ENCODE assay signal across 13 cellular contexts in the genomic region with DNA sequence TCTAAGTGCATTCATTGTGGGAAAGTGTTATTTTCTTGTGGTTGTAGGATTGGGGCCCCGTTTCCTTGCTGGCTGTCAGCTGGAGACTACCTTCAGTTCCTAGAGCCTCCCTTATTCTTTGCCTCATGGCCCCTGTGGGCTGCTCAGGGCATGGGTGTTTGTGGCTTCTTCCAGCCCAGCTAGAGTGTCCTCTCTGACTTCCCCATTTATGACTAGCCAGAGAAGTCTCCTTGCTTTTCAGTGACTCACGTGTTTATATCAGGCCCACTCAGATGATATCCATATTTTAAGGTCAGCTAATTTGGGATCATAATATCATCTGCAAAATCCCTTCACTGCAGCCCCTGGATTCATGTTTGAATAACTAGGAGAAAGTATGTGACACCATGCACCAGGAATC.
DNase-seq lines count a peak whose midpoint lies in the region; ATAC-seq, FAIRE-seq and TF ChIP-seq lines count a peak whose summit lies in the region.
"Had no signal": no experiment of that assay in that cellular context is flagged by ENCODE, and none has a peak within 500 bp of the region (broad histone marks: within the 10 kb centered on the region; RNA-seq: fewer than 3 reads in every experiment).

No MANE protein-coding gene starts in this region.

- TF ChIP-seq CTCF in astrocyte of the spinal cord (IDR thresholded peaks at IDR 0.05; ENCODE audit: low read depth, low read length) (no peak), smooth muscle cell (IDR thresholded peaks at IDR 0.05; ENCODE audit: borderline replicate concordance, insufficient read depth, poor library complexity, severe bottlenecking) (no peak), HepG2 (CRISPR knock-in tag; IDR thresholded peaks at IDR 0.05) (no peak)

- peak overlapping the region; percentile 33 for H3K4me2 ChIP-seq in smooth muscle cell
- no peak overlapping the region for H3K4me2 ChIP-seq in HepG2 (ENCODE audit: low read depth, low read length)

- BruUV-seq in HepG2 (replicated peaks; lab: Mats Ljungman, UMichigan), result no TSS peak

- peak; percentile 58 to 76 for ATAC-seq in left cardiac atrium
- no peak for ATAC-seq in HG03469 (IDR thresholded peaks at IDR 0.05; ENCODE audit: unreplicated experiment)
- ATAC-seq in HepG2, result no peak
- ATAC-seq: activated T-helper 17 cell treated with anti-CD3 and anti-CD28 coated beads, Interleukin-2, amount 50 U/mL, for 72 hours had no signal

- no peaks in the 10 kb centered on the region for H3K9me3 ChIP-seq in smooth muscle cell (replicated peaks; ENCODE audit: low read depth)
- H3K9me3 ChIP-seq in HepG2 (ENCODE audit: low read length), result no peaks in the 10 kb centered on the region

- FAIRE-seq in HepG2 (lab: Jason Lieb, UNC), result no peak
- FAIRE-seq: colon, small intestine had no signal

- H3K4me1 ChIP-seq in smooth muscle cell (ENCODE audit: low read depth), result peaks cover 6% of the 10 kb centered on the region
- no peaks in the 10 kb centered on the region for H3K4me1 ChIP-seq in HepG2 (ENCODE audit: insufficient read depth, low read length)

- TF ChIP-seq EP300 in HepG2 (IDR thresholded peaks at IDR 0.05; ENCODE audit: low read depth in 2 of 2, low read length in 2 of 2) (no peak), HepG2 (CRISPR knock-in tag; IDR thresholded peaks at IDR 0.05; ENCODE audit: borderline replicate concordance) (no peak)

- H3F3A ChIP-seq in smooth muscle cell (ENCODE audit: low read depth), result no peaks in the 10 kb centered on the region

- no peak for TF ChIP-seq POLR2A in HepG2 (IDR thresholded peaks at IDR 0.05; ENCODE audit: insufficient read depth in 1 of 2, low read depth in 2 of 2, low read length in 2 of 2)

- H3K79me2 ChIP-seq in smooth muscle cell (ENCODE audit: low read depth) (no peaks in the 10 kb centered on the region), HepG2 (ENCODE audit: insufficient read depth, low read length) (no peaks in the 10 kb centered on the region)

- H3K36me3 ChIP-seq in smooth muscle cell (ENCODE audit: low read depth) (no peaks in the 10 kb centered on the region), HepG2 (replicated peaks in 1 of 2; ENCODE audit: control insufficient read depth in 1 of 2, insufficient read depth in 2 of 2, low read length in 2 of 2) (no peaks in the 10 kb centered on the region)

- in situ Hi-C loops in astrocyte of the spinal cord (cut with HindIII; ENCODE audit: low sequenced_read_pairs), result no loop called here
- in situ Hi-C loops in HepG2 (cut with HindIII; ENCODE audit: extremely low pct_ligation_motif_present, low pct_unique_long_range_greater_than_20kb), result no loop called here

- H3K4me3 ChIP-seq in astrocyte of the spinal cord (ENCODE audit: low read depth, low read length) (no peak overlapping the region), smooth muscle cell (no peak overlapping the region), HepG2 (replicated peaks in 1 of 3; ENCODE audit: insufficient read depth in 1 of 3, low read depth in 2 of 3, low read length in 3 of 3) (no peak overlapping the region)
- H3K4me3 ChIP-seq: SK-N-MC had no signal

- intact Hi-C loops in left cardiac atrium (cut with DNase I), result no loop called here
- intact Hi-C loops in HepG2 (cut with micrococcal nuclease; ENCODE audit: unreplicated experiment), result no loop called here

- 25% methylated on average over 2 of the region's 2 CpGs for WGBS in smooth muscle cell (ENCODE audit: low lambda C conversion rate)
- WGBS in HepG2 (ENCODE audit: low lambda C conversion rate), result 88% methylated on average over 2 of the region's 2 CpGs

- CTCF ChIA-PET in HepG2 (lab: Yijun Ruan, JAX; ENCODE audit: low intra/inter-chr PET ratio, low total read pairs), result no interaction called here

- TF ChIP-seq RAD21 in HepG2 (CRISPR knock-in tag; IDR thresholded peaks at IDR 0.05), result no peak

- POLR2A ChIA-PET in HepG2 (lab: Yijun Ruan, JAX), result no interaction called here

- peak overlapping the region; percentile 83 for H3K27ac ChIP-seq in smooth muscle cell (ENCODE audit: low read depth)
- H3K27ac ChIP-seq in HepG2 (ENCODE audit: extremely low read length, insufficient read depth, low read length), result no peak overlapping the region
- H3K27ac ChIP-seq: SK-N-MC had no signal

- H2AFZ ChIP-seq in smooth muscle cell (ENCODE audit: low read depth), result no peak overlapping the region
- H2AFZ ChIP-seq in HepG2 (ENCODE audit: low read length), result no peak overlapping the region

- peak; percentile 69 for DNase-seq in LHCN-M2 (ENCODE audit: low read depth)
- peak; percentile 46 for DNase-seq in astrocyte of the spinal cord (ENCODE audit: low read depth, low spot score)
- DNase-seq in left cardiac atrium, result no peak
- DNase-seq in smooth muscle cell (lab: John Stamatoyannopoulos, UW; ENCODE audit: unreplicated experiment), result no peak
- no peak for DNase-seq in retina
- no peak for DNase-seq in stimulated activated CD4-positive, alpha-beta T cell treated with anti-CD3 and anti-CD28 coated beads, Interleukin-12 subunit alpha, Interleukin-12 subunit beta, amount 100 ng/mL, for 4 hours
- DNase-seq in HepG2 (ENCODE audit: low spot score), result no peak
- DNase-seq: activated CD4-positive, alpha-beta T cell treated with anti-CD3 and anti-CD28 coated beads for 4 hours; small intestine had no signal

- no peaks in the 10 kb centered on the region for H3K27me3 ChIP-seq in smooth muscle cell (ENCODE audit: low read depth)
- no peaks in the 10 kb centered on the region for H3K27me3 ChIP-seq in HepG2 (ENCODE audit: control insufficient read depth in 1 of 2, insufficient read depth in 2 of 2, low read length in 2 of 2)

- H4K20me1 ChIP-seq in smooth muscle cell (ENCODE audit: low read depth) (no peaks in the 10 kb centered on the region), HepG2 (ENCODE audit: insufficient read depth, low read length) (no peaks in the 10 kb centered on the region)

- peak overlapping the region; percentile 33 for H3K9ac ChIP-seq in smooth muscle cell (ENCODE audit: low read depth)
- H3K9ac ChIP-seq in HepG2 (ENCODE audit: insufficient read depth, low read depth, low read length), result no peak overlapping the region

TF ChIP-seq in HepG2, 621 proteins besides CTCF, POLR2A, EP300 and RAD21 (continues in another document):
- no peak for TF ChIP-seq ONECUT2 (CRISPR knock-in tag; IDR thresholded peaks at IDR 0.05)
- TF ChIP-seq, protein P1, sequence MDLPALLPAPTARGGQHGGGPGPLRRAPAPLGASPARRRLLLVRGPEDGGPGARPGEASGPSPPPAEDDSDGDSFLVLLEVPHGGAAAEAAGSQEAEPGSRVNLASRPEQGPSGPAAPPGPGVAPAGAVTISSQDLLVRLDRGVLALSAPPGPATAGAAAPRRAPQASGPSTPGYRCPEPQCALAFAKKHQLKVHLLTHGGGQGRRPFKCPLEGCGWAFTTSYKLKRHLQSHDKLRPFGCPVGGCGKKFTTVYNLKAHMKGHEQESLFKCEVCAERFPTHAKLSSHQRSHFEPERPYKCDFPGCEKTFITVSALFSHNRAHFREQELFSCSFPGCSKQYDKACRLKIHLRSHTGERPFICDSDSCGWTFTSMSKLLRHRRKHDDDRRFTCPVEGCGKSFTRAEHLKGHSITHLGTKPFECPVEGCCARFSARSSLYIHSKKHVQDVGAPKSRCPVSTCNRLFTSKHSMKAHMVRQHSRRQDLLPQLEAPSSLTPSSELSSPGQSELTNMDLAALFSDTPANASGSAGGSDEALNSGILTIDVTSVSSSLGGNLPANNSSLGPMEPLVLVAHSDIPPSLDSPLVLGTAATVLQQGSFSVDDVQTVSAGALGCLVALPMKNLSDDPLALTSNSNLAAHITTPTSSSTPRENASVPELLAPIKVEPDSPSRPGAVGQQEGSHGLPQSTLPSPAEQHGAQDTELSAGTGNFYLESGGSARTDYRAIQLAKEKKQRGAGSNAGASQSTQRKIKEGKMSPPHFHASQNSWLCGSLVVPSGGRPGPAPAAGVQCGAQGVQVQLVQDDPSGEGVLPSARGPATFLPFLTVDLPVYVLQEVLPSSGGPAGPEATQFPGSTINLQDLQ (CRISPR knock-in tag; IDR thresholded peaks at IDR 0.05), result no peak
- TF ChIP-seq, protein P2, sequence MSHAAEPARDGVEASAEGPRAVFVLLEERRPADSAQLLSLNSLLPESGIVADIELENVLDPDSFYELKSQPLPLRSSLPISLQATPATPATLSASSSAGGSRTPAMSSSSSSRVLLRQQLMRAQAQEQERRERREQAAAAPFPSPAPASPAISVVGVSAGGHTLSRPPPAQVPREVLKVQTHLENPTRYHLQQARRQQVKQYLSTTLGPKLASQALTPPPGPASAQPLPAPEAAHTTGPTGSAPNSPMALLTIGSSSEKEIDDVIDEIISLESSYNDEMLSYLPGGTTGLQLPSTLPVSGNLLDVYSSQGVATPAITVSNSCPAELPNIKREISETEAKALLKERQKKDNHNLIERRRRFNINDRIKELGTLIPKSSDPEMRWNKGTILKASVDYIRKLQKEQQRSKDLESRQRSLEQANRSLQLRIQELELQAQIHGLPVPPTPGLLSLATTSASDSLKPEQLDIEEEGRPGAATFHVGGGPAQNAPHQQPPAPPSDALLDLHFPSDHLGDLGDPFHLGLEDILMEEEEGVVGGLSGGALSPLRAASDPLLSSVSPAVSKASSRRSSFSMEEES (CRISPR knock-in tag; IDR thresholded peaks at IDR 0.05), result no peak
- TF ChIP-seq ZNF891 (CRISPR knock-in tag; IDR thresholded peaks at IDR 0.05), result no peak
- TF ChIP-seq NFATC3 (CRISPR knock-in tag; IDR thresholded peaks at IDR 0.05), result no peak
- TF ChIP-seq ZNF549 (CRISPR knock-in tag; IDR thresholded peaks at IDR 0.05), result no peak
- TF ChIP-seq ARID2 (CRISPR knock-in tag; IDR thresholded peaks at IDR 0.05; ENCODE audit: borderline replicate concordance), result no peak
- no peak for TF ChIP-seq REXO4 (CRISPR knock-in tag; IDR thresholded peaks at IDR 0.05; ENCODE audit: borderline replicate concordance)
- TF ChIP-seq, protein P3, sequence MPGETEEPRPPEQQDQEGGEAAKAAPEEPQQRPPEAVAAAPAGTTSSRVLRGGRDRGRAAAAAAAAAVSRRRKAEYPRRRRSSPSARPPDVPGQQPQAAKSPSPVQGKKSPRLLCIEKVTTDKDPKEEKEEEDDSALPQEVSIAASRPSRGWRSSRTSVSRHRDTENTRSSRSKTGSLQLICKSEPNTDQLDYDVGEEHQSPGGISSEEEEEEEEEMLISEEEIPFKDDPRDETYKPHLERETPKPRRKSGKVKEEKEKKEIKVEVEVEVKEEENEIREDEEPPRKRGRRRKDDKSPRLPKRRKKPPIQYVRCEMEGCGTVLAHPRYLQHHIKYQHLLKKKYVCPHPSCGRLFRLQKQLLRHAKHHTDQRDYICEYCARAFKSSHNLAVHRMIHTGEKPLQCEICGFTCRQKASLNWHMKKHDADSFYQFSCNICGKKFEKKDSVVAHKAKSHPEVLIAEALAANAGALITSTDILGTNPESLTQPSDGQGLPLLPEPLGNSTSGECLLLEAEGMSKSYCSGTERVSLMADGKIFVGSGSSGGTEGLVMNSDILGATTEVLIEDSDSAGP (CRISPR knock-in tag; IDR thresholded peaks at IDR 0.05; ENCODE audit: borderline replicate concordance), result no peak
- TF ChIP-seq MAZ (IDR thresholded peaks at IDR 0.05; ENCODE audit: borderline replicate concordance, low read depth, low read length), result no peak
- no peak for TF ChIP-seq MAZ (CRISPR knock-in tag; IDR thresholded peaks at IDR 0.05; ENCODE audit: low read depth)
- no peak for TF ChIP-seq ZMAT3 (CRISPR knock-in tag; conservative IDR thresholded peaks at IDR 0.05)
- TF ChIP-seq XBP1 (CRISPR knock-in tag; IDR thresholded peaks at IDR 0.05), result no peak

Comparison
In these comparisons a context has a peak if more than half of its experiments do, and no peak if none do; other contexts are left out.
1. DNase-seq: peak in LHCN-M2 (single experiment) and astrocyte of the spinal cord (single experiment); none in left cardiac atrium (single experiment), smooth muscle cell (single experiment), retina (single experiment), stimulated activated CD4-positive, alpha-beta T cell treated with anti-CD3 and anti-CD28 coated beads, Interleukin-12 subunit alpha, Interleukin-12 subunit beta, amount 100 ng/mL, for 4 hours (single experiment) and HepG2 (single experiment).
2. ATAC-seq: peak in left cardiac atrium (2 of 2); none in HG03469 (single experiment) and HepG2 (single experiment).